Comparison of ENCODE assay signal across 10 cellular contexts in genomic region chr4:2402453-2402852, GRCh38. TPM values are rescaled to one million over a fixed set of nuclear protein-coding genes. Genes with fewer than 3 reads are reported as not detected.
A peak's percentile ranks its signal among the peaks of the same experiment; 100 is the strongest.
DNase-seq lines count a peak whose midpoint lies in the region; ATAC-seq and TF ChIP-seq lines count a peak whose summit lies in the region.
"Had no signal": no experiment of that assay in that cellular context is flagged by ENCODE, and none has a peak within 500 bp of the region (broad histone marks: within the 10 kb centered on the region; RNA-seq: fewer than 3 reads in every experiment).

No MANE protein-coding gene starts in this region.

- H3K36me3 ChIP-seq in esophagus muscularis mucosa (no peaks in the 10 kb centered on the region), parathyroid adenoma (ENCODE audit: control insufficient read depth, insufficient read depth, low read length) (no peaks in the 10 kb centered on the region), HAP-1 (replicated peaks) (no peaks in the 10 kb centered on the region)

- H3K4me1 ChIP-seq in esophagus muscularis mucosa: peaks cover 16 to 24% (median 19%) of the 10 kb centered on the region in 4 donors
- H3K4me1 ChIP-seq in parathyroid adenoma: no peaks in the 10 kb centered on the region
- H3K4me1 ChIP-seq in HAP-1: peaks cover 9% of the 10 kb centered on the region

- WGBS in esophagus muscularis mucosa: 6% methylated on average over 10 of the region's 12 CpGs

- H3K79me2 ChIP-seq in parathyroid adenoma: no peaks in the 10 kb centered on the region

- no peak for TF ChIP-seq EP300 in esophagus muscularis mucosa (IDR thresholded peaks at IDR 0.05)

- DNase-seq in COLO668 (lab: John Stamatoyannopoulos, UW; ENCODE audit: unreplicated experiment): peak; percentile 35
- no peak for DNase-seq in esophagus muscularis mucosa (ENCODE audit: extremely low spot score)
- DNase-seq in GM13977 (ENCODE audit: low spot score): no peak
- DNase-seq in HAP-1 (ENCODE audit: low spot score in 2 of 2): no peak
- no peak for DNase-seq in activated CD4-positive, alpha-beta T cell treated with anti-CD3 and anti-CD28 coated beads for 4 hours

- H3K9me3 ChIP-seq in esophagus muscularis mucosa (no peaks in the 10 kb centered on the region), parathyroid adenoma (ENCODE audit: control insufficient read depth, low read length) (no peaks in the 10 kb centered on the region), HAP-1 (no peaks in the 10 kb centered on the region)

- H3K4me3 ChIP-seq in esophagus muscularis mucosa (peak overlapping the region; percentile 40 to 55 (median 42)), parathyroid adenoma (ENCODE audit: low read depth, low read length) (peak overlapping the region; percentile 34), HAP-1 (no peak overlapping the region; the same call in 1 of the 2 replicates)

- H3K27me3 ChIP-seq in esophagus muscularis mucosa (no peaks in the 10 kb centered on the region), parathyroid adenoma (ENCODE audit: control insufficient read depth, insufficient read depth, low read length) (no peaks in the 10 kb centered on the region), HAP-1 (ENCODE audit: low read depth) (no peaks in the 10 kb centered on the region)

- no peak for TF ChIP-seq CTCF in esophagus muscularis mucosa (IDR thresholded peaks at IDR 0.05)
- TF ChIP-seq CTCF in parathyroid adenoma (IDR thresholded peaks at IDR 0.05): no peak
- TF ChIP-seq CTCF in GM13977 (IDR thresholded peaks at IDR 0.05; ENCODE audit: extremely low read depth, insufficient read depth, missing control alignments): no peak

- peak overlapping the region; percentile 38 for H2AFZ ChIP-seq in parathyroid adenoma

- intact Hi-C loops in esophagus muscularis mucosa (cut with DNase I): no loop called here

- in situ Hi-C loops in GM13977 (cut with MboI; ENCODE audit: low pct_unique_long_range_greater_than_20kb, low sequenced_read_pairs, unreplicated experiment): no loop called here
- in situ Hi-C loops in HAP-1 (cut with MboI; ENCODE audit: low sequenced_read_pairs): no loop called here

- peak overlapping the region; percentile 65 for H3K4me2 ChIP-seq in parathyroid adenoma (ENCODE audit: low read length)

- no peak overlapping the region for H3K9ac ChIP-seq in parathyroid adenoma

- ATAC-seq in SK-N-SH treated with all-trans-retinoic acid at 6 μM for 48 hours (peak; percentile 18), GM19035 (IDR thresholded peaks at IDR 0.05; ENCODE audit: unreplicated experiment) (no peak)

- TF ChIP-seq POLR2A in esophagus muscularis mucosa (IDR thresholded peaks at IDR 0.05; ENCODE audit: low read depth): no peak

- no peak overlapping the region for H3K27ac ChIP-seq in esophagus muscularis mucosa (replicated peaks in 1 of 4)
- H3K27ac ChIP-seq in parathyroid adenoma: no peak overlapping the region

TF ChIP-seq in SK-N-SH treated with all-trans-retinoic acid at 6 μM for 48 hours, 23 proteins besides CTCF, POLR2A, EP300 and RAD21:
- TF ChIP-seq ZC3H10 (CRISPR knock-in tag; IDR thresholded peaks at IDR 0.05) (no peak), ESRRG (CRISPR knock-in tag; IDR thresholded peaks at IDR 0.05) (no peak), ZFP30 (CRISPR knock-in tag; IDR thresholded peaks at IDR 0.05) (no peak), ISL1 (CRISPR knock-in tag; IDR thresholded peaks at IDR 0.05) (no peak), PATZ1 (CRISPR knock-in tag; IDR thresholded peaks at IDR 0.05; ENCODE audit: borderline replicate concordance) (no peak), CSDC2 (CRISPR knock-in tag; IDR thresholded peaks at IDR 0.05) (no peak), ZNF8 (CRISPR knock-in tag; IDR thresholded peaks at IDR 0.05) (no peak), RARB (CRISPR knock-in tag; IDR thresholded peaks at IDR 0.05) (no peak), OSR1 (CRISPR knock-in tag; IDR thresholded peaks at IDR 0.05) (no peak), ZFP3 (CRISPR knock-in tag; IDR thresholded peaks at IDR 0.05) (no peak), ZNF565 (CRISPR knock-in tag; conservative IDR thresholded peaks at IDR 0.05; ENCODE audit: low read depth) (no peak)

RNA-seq across cellular contexts. Expression of gene ZFYVE28, which starts 16.0 kb away (rescaled TPM):
- total RNA-seq in esophagus muscularis mucosa: 10 to 100 TPM in 2 of 4 donors, 1 to 10 TPM in 2; 4.5 to 13.4 (median 8.4) TPM

RNA-seq across cellular contexts. Expression of gene CFAP99, which starts 16.3 kb away (rescaled TPM):
- 1 to 10 TPM in 1 of 4 donors, not detected in 3; 1.5 TPM for total RNA-seq in esophagus muscularis mucosa
- total RNA-seq: glomerular endothelial cell; T-helper 2 cell treated with Interferon-gamma antibody and Interleukin-4, amounts not matched to agents 100 ng/mL and 5 ng/mL, for 36 hours had no signal
